Comparison of ENCODE assay signal across 34 cellular contexts in the genomic region with DNA sequence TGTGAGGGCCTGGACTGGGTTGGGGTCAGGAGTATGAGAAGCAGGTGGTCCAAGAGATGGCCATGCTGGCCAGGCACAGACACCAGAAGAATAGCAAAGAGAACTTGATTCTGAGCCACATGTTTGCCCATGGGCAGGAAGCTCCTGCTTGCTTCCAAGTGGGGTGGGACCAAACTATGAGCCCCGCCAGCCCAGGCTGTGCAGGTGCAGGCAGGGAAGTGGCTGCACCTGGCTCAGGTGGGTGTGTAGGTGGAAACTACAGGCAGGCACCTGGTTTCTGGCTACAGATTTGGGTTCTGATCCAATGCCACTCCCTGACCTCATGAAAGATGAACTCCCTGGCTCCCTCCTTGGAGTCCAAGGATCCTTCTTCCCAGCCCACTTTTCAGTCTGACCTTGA.
DNase-seq lines count a peak whose midpoint lies in the region; ATAC-seq, FAIRE-seq and TF ChIP-seq lines count a peak whose summit lies in the region.
"Had no signal": no experiment of that assay in that cellular context is flagged by ENCODE, and none has a peak within 500 bp of the region (broad histone marks: within the 10 kb centered on the region; RNA-seq: fewer than 3 reads in every experiment).

No MANE protein-coding gene starts in this region.

- peak overlapping the region; percentile 32 for H3K9ac ChIP-seq in GM12878 (ENCODE audit: control insufficient read depth, insufficient read depth, low read length)
- H3K9ac ChIP-seq: GM23248 had no signal

- RAD21 ChIA-PET in GM12878 (lab: Charles Lee; ENCODE audit: unreplicated experiment) = interaction anchor here (0.7 kb wide), 1 partner anchor 136 kb away, joined by 3 read pairs; no protein-coding TSS in a partner anchor

- no peaks in the 10 kb centered on the region for H3K79me2 ChIP-seq in GM12878 (ENCODE audit: control insufficient read depth, insufficient read depth, low read length)

- H3K9me3 ChIP-seq in GM12878 (replicated peaks; ENCODE audit: control insufficient read depth, insufficient read depth, low read length) (peaks cover 7% of the 10 kb centered on the region; the same call in 2 of the 3 replicates), stomach (no peaks in the 10 kb centered on the region)
- H3K9me3 ChIP-seq: adrenal gland, body of pancreas, psoas muscle, testis, vagina had no signal

- H3K4me3 ChIP-seq in GM12878 (no peak overlapping the region), stomach (no peak overlapping the region)
- H3K4me3 ChIP-seq: adrenal gland, body of pancreas, dorsolateral prefrontal cortex, GM23248, psoas muscle, SK-N-MC, testis, vagina had no signal

- TF ChIP-seq RAD21 in GM12878 (IDR thresholded peaks at IDR 0.05; ENCODE audit: insufficient read depth, low read depth, low read length) = no peak

- WGBS in GM12878 (ENCODE audit: insufficient coverage, insufficient replicate concordance, low lambda C conversion rate, missing lambda C conversion rate) = 90% methylated on average over 1 of the region's 1 CpG
- WGBS in stomach, 5 donors = 31 to 67% (median 46%) methylated on average over 1 of the region's 1 CpG

- ATAC-seq in Right ventricle myocardium inferior = no peak
- ATAC-seq in GM12878 = no peak
- ATAC-seq: body of pancreas, left lobe of liver, psoas muscle had no signal

- TF ChIP-seq EP300 in GM12878 (IDR thresholded peaks at IDR 0.05; ENCODE audit: borderline replicate concordance in 1 of 2, control insufficient read depth in 1 of 2, low read depth in 2 of 2, low read length in 2 of 2) (no peak), stomach (IDR thresholded peaks at IDR 0.05) (no peak)

- H3K36me3 ChIP-seq in GM12878 (ENCODE audit: control insufficient read depth in 2 of 2, insufficient read depth in 2 of 2, low read length in 1 of 2) (no peaks in the 10 kb centered on the region), stomach (no peaks in the 10 kb centered on the region)
- H3K36me3 ChIP-seq: adrenal gland, vagina, WERI-Rb-1 had no signal

- TF ChIP-seq CTCF in GM12878 (IDR thresholded peaks at IDR 0.05 in 2 of 3, conservative IDR thresholded peaks at IDR 0.05 in 1 of 3; ENCODE audit: control insufficient read depth in 2 of 3, extremely low read depth in 1 of 3, insufficient read depth in 1 of 3, low read depth in 3 of 3, low read length in 3 of 3) = no peak
- no peak for TF ChIP-seq CTCF in stomach (IDR thresholded peaks at IDR 0.05)

- DNase-seq in NCI-H2029 (lab: John Stamatoyannopoulos, UW) = peak; percentile 49
- DNase-seq in NCI-H2029 treated with DMSO at 0.1 percent for 48 hours (lab: John Stamatoyannopoulos, UW) = no peak
- peak; percentile 57 for DNase-seq in Right ventricle myocardium inferior (ENCODE audit: missing footprints)
- DNase-seq in cardiac septum (ENCODE audit: low spot score) = no peak
- DNase-seq in GM12878 (ENCODE audit: low read depth, low spot score) = no peak
- peak; percentile 49 for DNase-seq in stomach
- no peak for DNase-seq in NCI-H526 (lab: John Stamatoyannopoulos, UW)
- DNase-seq in NCI-H1105 (lab: John Stamatoyannopoulos, UW) = no peak
- DNase-seq: activated CD4-positive, alpha-beta T cell treated with anti-CD3 and anti-CD28 coated beads, Interleukin-2, amount 50 U/mL, for 1 hour; activated CD8-positive, alpha-beta memory T cell treated with anti-CD3 and anti-CD28 coated beads, Interleukin-2, amount 50 U/mL, for 4 hours; activated effector memory CD4-positive, alpha-beta T cell treated with anti-CD3 and anti-CD28 coated beads, Interleukin-2, amount 50 U/mL, for 16 hours; adrenal gland; body of pancreas; cerebellar nuclear complex; dorsolateral prefrontal cortex; GM23248; hypothalamus; Karpas-422; mesenchymal stem cell; MV-4-11; NCI-H1694 treated with DMSO at 0.1 percent for 48 hours; NCI-H226; NCI-H774; nucleus accumbens; psoas muscle; stimulated activated CD4-positive, alpha-beta T cell treated with anti-CD3 and anti-CD28 coated beads, Interleukin-15, amount 100 ng/mL, for 24 hours; stimulated activated naive CD4-positive, alpha-beta T cell treated with Interleukin-2 at 50 U/mL for 16 hours; testis; WERI-Rb-1 had no signal

- CTCF ChIA-PET in GM12878 (lab: Yijun Ruan, JAX) = interaction anchor here (1.6 kb wide), 1 partner anchor 137 kb away, joined by 5 read pairs; no protein-coding TSS in a partner anchor

- peak overlapping the region; percentile 11; the same call in 1 of the 2 replicates for H3K4me2 ChIP-seq in GM12878 (ENCODE audit: control insufficient read depth, insufficient read depth)

- H3K27me3 ChIP-seq in GM12878 (replicated peaks in 1 of 2; ENCODE audit: control insufficient read depth in 2 of 2, insufficient read depth in 2 of 2, low read length in 1 of 2) (no peaks in the 10 kb centered on the region), stomach (no peaks in the 10 kb centered on the region)
- H3K27me3 ChIP-seq: adrenal gland, body of pancreas, dorsolateral prefrontal cortex, testis, vagina had no signal

- H3K27ac ChIP-seq in GM12878 (ENCODE audit: control insufficient read depth, insufficient read depth) (peak overlapping the region; percentile 85), stomach (no peak overlapping the region)
- H3K27ac ChIP-seq: 22Rv1, adrenal gland, body of pancreas, dorsolateral prefrontal cortex, GM23248, psoas muscle, RWPE1, SK-N-MC, testis, vagina, WERI-Rb-1 had no signal

- SMC1A ChIA-PET in GM12878 (lab: Charles Lee; ENCODE audit: uncharacterized antibody, unreplicated experiment) = interaction anchor here (0.6 to 1.2 kb wide), 4 partner anchors 14 to 323 kb away, joined by 3 to 4 read pairs (median 3); no protein-coding TSS in a partner anchor

- BruUV-seq in GM12878 (replicated peaks; lab: Mats Ljungman, UMichigan) = no TSS peak

- H4K20me1 ChIP-seq in GM12878 (ENCODE audit: control insufficient read depth, insufficient read depth) = no peaks in the 10 kb centered on the region

- H3K4me1 ChIP-seq in GM12878 (ENCODE audit: control insufficient read depth, insufficient read depth, low read length) (peaks cover 41% of the 10 kb centered on the region), stomach (no peaks in the 10 kb centered on the region)
- H3K4me1 ChIP-seq: adrenal gland, body of pancreas, psoas muscle, testis, vagina had no signal

- intact Hi-C loops in Right ventricle myocardium inferior (cut with DNase I) = no loop called here
- intact Hi-C loops in cardiac septum (cut with DNase I) = no loop called here
- intact Hi-C loops in GM12878 (cut with micrococcal nuclease; ENCODE audit: unreplicated experiment) = no loop called here
- intact Hi-C loops in stomach (cut with DNase I; ENCODE audit: low total_unique reads) = no loop called here

- peak overlapping the region; percentile 71; the same call in 1 of the 2 replicates for H2AFZ ChIP-seq in GM12878 (ENCODE audit: control insufficient read depth, low read depth, low read length)
- H2AFZ ChIP-seq: GM23248 had no signal

- in situ Hi-C loops in GM12878 (cut with MboI) = no loop called here

- no peak for TF ChIP-seq POLR2A in GM12878 (IDR thresholded peaks at IDR 0.05; ENCODE audit: low read depth, low read length)
- no peak for TF ChIP-seq POLR2A in stomach (IDR thresholded peaks at IDR 0.05)

- POLR2A ChIA-PET in GM12878 (lab: Charles Lee) = no interaction called here

- no peak for FAIRE-seq in GM12878 (lab: Jason Lieb, UNC)

TF ChIP-seq in GM12878, 131 proteins besides CTCF, POLR2A, EP300 and RAD21:
- TF ChIP-seq TCF3 (IDR thresholded peaks at IDR 0.05; ENCODE audit: borderline replicate concordance, insufficient read depth, low read depth, low read length) = 0 out of 2 replicates have a peak, but pooled peaks have one; percentile 33
- TF ChIP-seq FOXM1 (IDR thresholded peaks at IDR 0.05; ENCODE audit: low read depth, low read length) = no peak
- TF ChIP-seq, protein P1, sequence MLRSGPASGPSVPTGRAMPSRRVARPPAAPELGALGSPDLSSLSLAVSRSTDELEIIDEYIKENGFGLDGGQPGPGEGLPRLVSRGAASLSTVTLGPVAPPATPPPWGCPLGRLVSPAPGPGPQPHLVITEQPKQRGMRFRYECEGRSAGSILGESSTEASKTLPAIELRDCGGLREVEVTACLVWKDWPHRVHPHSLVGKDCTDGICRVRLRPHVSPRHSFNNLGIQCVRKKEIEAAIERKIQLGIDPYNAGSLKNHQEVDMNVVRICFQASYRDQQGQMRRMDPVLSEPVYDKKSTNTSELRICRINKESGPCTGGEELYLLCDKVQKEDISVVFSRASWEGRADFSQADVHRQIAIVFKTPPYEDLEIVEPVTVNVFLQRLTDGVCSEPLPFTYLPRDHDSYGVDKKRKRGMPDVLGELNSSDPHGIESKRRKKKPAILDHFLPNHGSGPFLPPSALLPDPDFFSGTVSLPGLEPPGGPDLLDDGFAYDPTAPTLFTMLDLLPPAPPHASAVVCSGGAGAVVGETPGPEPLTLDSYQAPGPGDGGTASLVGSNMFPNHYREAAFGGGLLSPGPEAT (IDR thresholded peaks at IDR 0.05; ENCODE audit: low read depth) = no peak
- peak; percentile 47; the same call in 1 of the 2 replicates for TF ChIP-seq TCF12 (IDR thresholded peaks at IDR 0.05; ENCODE audit: low read depth, low read length)
- TF ChIP-seq, protein P2, sequence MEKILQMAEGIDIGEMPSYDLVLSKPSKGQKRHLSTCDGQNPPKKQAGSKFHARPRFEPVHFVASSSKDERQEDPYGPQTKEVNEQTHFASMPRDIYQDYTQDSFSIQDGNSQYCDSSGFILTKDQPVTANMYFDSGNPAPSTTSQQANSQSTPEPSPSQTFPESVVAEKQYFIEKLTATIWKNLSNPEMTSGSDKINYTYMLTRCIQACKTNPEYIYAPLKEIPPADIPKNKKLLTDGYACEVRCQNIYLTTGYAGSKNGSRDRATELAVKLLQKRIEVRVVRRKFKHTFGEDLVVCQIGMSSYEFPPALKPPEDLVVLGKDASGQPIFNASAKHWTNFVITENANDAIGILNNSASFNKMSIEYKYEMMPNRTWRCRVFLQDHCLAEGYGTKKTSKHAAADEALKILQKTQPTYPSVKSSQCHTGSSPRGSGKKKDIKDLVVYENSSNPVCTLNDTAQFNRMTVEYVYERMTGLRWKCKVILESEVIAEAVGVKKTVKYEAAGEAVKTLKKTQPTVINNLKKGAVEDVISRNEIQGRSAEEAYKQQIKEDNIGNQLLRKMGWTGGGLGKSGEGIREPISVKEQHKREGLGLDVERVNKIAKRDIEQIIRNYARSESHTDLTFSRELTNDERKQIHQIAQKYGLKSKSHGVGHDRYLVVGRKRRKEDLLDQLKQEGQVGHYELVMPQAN (conservative IDR thresholded peaks at IDR 0.05) = no peak

Comparison
In these comparisons a context has a peak if more than half of its experiments do, and no peak if none do; other contexts are left out.
1. DNase-seq: peak in NCI-H2029 (single experiment), Right ventricle myocardium inferior (single experiment) and stomach (single experiment); none in NCI-H2029 treated with DMSO at 0.1 percent for 48 hours (single experiment), cardiac septum (single experiment), GM12878 (single experiment), NCI-H526 (0 of 2) and NCI-H1105 (single experiment).